ENCODE assay signal across 30 cellular contexts in genomic region chr20:62444286-62444685, GRCh38. TPM values are rescaled to one million over a fixed set of nuclear protein-coding genes. Genes with fewer than 3 reads are reported as not detected.
"Had no signal": no experiment of that assay in that cellular context is flagged by ENCODE, and none has a peak within 500 bp of the region (broad histone marks: within the 10 kb centered on the region; RNA-seq: fewer than 3 reads in every experiment).

No MANE protein-coding gene starts in this region.

- DNase-seq: stimulated activated CD4-positive, alpha-beta T cell treated with anti-CD3 and anti-CD28 coated beads, Interleukin-2, amount 100 ng/mL, for 48 hours; stimulated activated CD4-positive, alpha-beta T cell treated with anti-CD3 and anti-CD28 coated beads, Interleukin-4, amount 100 ng/mL, for 1 hour; stimulated activated CD4-positive, alpha-beta T cell treated with anti-CD3 and anti-CD28 coated beads, Interleukin-4, amount 100 ng/mL, for 24 hours; stimulated activated CD4-positive, alpha-beta T cell treated with anti-CD3 and anti-CD28 coated beads, Interleukin-4, amount 100 ng/mL, for 4 hours; stimulated activated CD8-positive, alpha-beta memory T cell treated with anti-CD3 and anti-CD28 coated beads, Interleukin-4, amount 100 ng/mL, for 48 hours; stimulated activated naive B cell treated with anti-CD40 and anti-IgM and Interleukin-4, amounts not matched to agents 10 μg/mL and 1 μg/mL and 100 μg/mL, for 72 hours; stimulated activated naive CD4-positive, alpha-beta T cell; stimulated activated naive CD4-positive, alpha-beta T cell treated with Interleukin-2 at 50 U/mL for 16 hours; stimulated activated naive CD8-positive, alpha-beta T cell treated with anti-CD3 and anti-CD28 coated beads, Interleukin-15, amount 100 ng/mL, for 72 hours; stimulated activated naive CD8-positive, alpha-beta T cell treated with anti-CD3 and anti-CD28 coated beads, Interleukin-15, Interleukin-2, amounts not matched to agents 100 U/mL and 50 U/mL, for 24 hours; stomach; substantia nigra; testis; thyroid gland; tibial artery; transverse colon; trophoblast cell; upper lobe of right lung; uterus had no signal

- H3K27ac Mint-ChIP-seq: stimulated activated effector memory CD8-positive, alpha-beta T cell treated with anti-CD3 and anti-CD28 coated beads, Interleukin-12 subunit alpha, Interleukin-12 subunit beta, amount 100 ng/mL, for 72 hours; stimulated activated memory B cell treated with anti-CD40 and anti-IgM and Interleukin-4, amounts not matched to agents 10 μg/mL and 1 μg/mL and 100 μg/mL, for 72 hours; stimulated activated naive B cell treated with anti-CD40 and anti-IgM and Interleukin-4, amounts not matched to agents 10 μg/mL and 1 μg/mL and 100 μg/mL, for 72 hours; stimulated activated naive CD8-positive, alpha-beta T cell treated with anti-CD3 and anti-CD28 coated beads, Interleukin-15, Interleukin-2, amounts not matched to agents 100 ng/mL and 50 ng/mL, for 24 hours had no signal

- H3K4me3 Mint-ChIP-seq: stimulated activated effector memory CD8-positive, alpha-beta T cell treated with anti-CD3 and anti-CD28 coated beads, Interleukin-12 subunit alpha, Interleukin-12 subunit beta, amount 100 ng/mL, for 72 hours; stimulated activated memory B cell treated with anti-CD40 and anti-IgM and Interleukin-4, amounts not matched to agents 10 μg/mL and 1 μg/mL and 100 μg/mL, for 72 hours; stimulated activated naive B cell treated with anti-CD40 and anti-IgM and Interleukin-4, amounts not matched to agents 10 μg/mL and 1 μg/mL and 100 μg/mL, for 72 hours; stimulated activated naive CD8-positive, alpha-beta T cell treated with anti-CD3 and anti-CD28 coated beads, Interleukin-15, amount 100 ng/mL, for 72 hours; stimulated activated naive CD8-positive, alpha-beta T cell treated with anti-CD3 and anti-CD28 coated beads, Interleukin-15, Interleukin-2, amounts not matched to agents 100 ng/mL and 50 ng/mL, for 24 hours; type B pancreatic cell had no signal

- H3K9me3 Mint-ChIP-seq: stimulated activated effector memory CD8-positive, alpha-beta T cell treated with anti-CD3 and anti-CD28 coated beads, Interleukin-12 subunit alpha, Interleukin-12 subunit beta, amount 100 ng/mL, for 72 hours; stimulated activated memory B cell treated with anti-CD40 and anti-IgM and Interleukin-4, amounts not matched to agents 10 μg/mL and 1 μg/mL and 100 μg/mL, for 72 hours; stimulated activated naive B cell treated with anti-CD40 and anti-IgM and Interleukin-4, amounts not matched to agents 10 μg/mL and 1 μg/mL and 100 μg/mL, for 72 hours; stimulated activated naive CD8-positive, alpha-beta T cell treated with anti-CD3 and anti-CD28 coated beads, Interleukin-15, amount 100 ng/mL, for 72 hours; stimulated activated naive CD8-positive, alpha-beta T cell treated with anti-CD3 and anti-CD28 coated beads, Interleukin-15, Interleukin-2, amounts not matched to agents 100 ng/mL and 50 ng/mL, for 24 hours; type B pancreatic cell had no signal

- H3K36me3 ChIP-seq: stomach, suprapubic skin, thoracic aorta, thyroid gland, tibial artery, tibial nerve, transverse colon, upper lobe of left lung, upper lobe of right lung, uterus, vagina had no signal

- H3K36me3 Mint-ChIP-seq: stimulated activated effector memory CD8-positive, alpha-beta T cell treated with anti-CD3 and anti-CD28 coated beads, Interleukin-12 subunit alpha, Interleukin-12 subunit beta, amount 100 ng/mL, for 72 hours; stimulated activated memory B cell treated with anti-CD40 and anti-IgM and Interleukin-4, amounts not matched to agents 10 μg/mL and 1 μg/mL and 100 μg/mL, for 72 hours; stimulated activated naive B cell treated with anti-CD40 and anti-IgM and Interleukin-4, amounts not matched to agents 10 μg/mL and 1 μg/mL and 100 μg/mL, for 72 hours; type B pancreatic cell had no signal

- H3K27me3 Mint-ChIP-seq: stimulated activated naive CD8-positive, alpha-beta T cell treated with anti-CD3 and anti-CD28 coated beads, Interleukin-15, Interleukin-2, amounts not matched to agents 100 ng/mL and 50 ng/mL, for 24 hours; type B pancreatic cell had no signal

- H3K27me3 ChIP-seq: testis, thyroid gland, upper lobe of right lung, uterus, vagina had no signal

- H3K9me3 ChIP-seq: stomach, suprapubic skin, testis, thoracic aorta, thyroid gland, tibial artery, tibial nerve, transverse colon, upper lobe of left lung, upper lobe of right lung, uterus, vagina had no signal

- H3K4me1 Mint-ChIP-seq: stimulated activated effector memory CD8-positive, alpha-beta T cell treated with anti-CD3 and anti-CD28 coated beads, Interleukin-12 subunit alpha, Interleukin-12 subunit beta, amount 100 ng/mL, for 72 hours; stimulated activated naive CD8-positive, alpha-beta T cell treated with anti-CD3 and anti-CD28 coated beads, Interleukin-15, amount 100 ng/mL, for 72 hours had no signal

- H3K4me3 ChIP-seq: stomach, suprapubic skin, testis, thoracic aorta, thyroid gland, tibial artery, tibial nerve, transverse colon, upper lobe of left lung, upper lobe of right lung, uterus, vagina had no signal

- ATAC-seq: stimulated activated effector memory CD8-positive, alpha-beta T cell treated with anti-CD3 and anti-CD28 coated beads, Interleukin-12 subunit alpha, Interleukin-12 subunit beta, amount 100 ng/mL, for 72 hours; stimulated activated memory B cell treated with anti-CD40 and anti-IgM and Interleukin-4, amounts not matched to agents 10 μg/mL and 1 μg/mL and 100 μg/mL, for 72 hours; stimulated activated naive B cell treated with anti-CD40 and anti-IgM and Interleukin-4, amounts not matched to agents 10 μg/mL and 1 μg/mL and 100 μg/mL, for 72 hours; stimulated activated naive CD8-positive, alpha-beta T cell treated with anti-CD3 and anti-CD28 coated beads, Interleukin-15, amount 100 ng/mL, for 72 hours; stimulated activated naive CD8-positive, alpha-beta T cell treated with anti-CD3 and anti-CD28 coated beads, Interleukin-15, Interleukin-2, amounts not matched to agents 100 U/mL and 50 U/mL, for 24 hours; upper lobe of right lung had no signal

- H3K27ac ChIP-seq: stomach, suprapubic skin, testis, thoracic aorta, thyroid gland, tibial artery, tibial nerve, transverse colon, upper lobe of left lung, upper lobe of right lung, uterus, vagina had no signal

- H3K4me1 ChIP-seq: stomach, suprapubic skin, testis, tibial artery, tibial nerve, transverse colon, upper lobe of left lung, upper lobe of right lung, uterus, vagina had no signal

RNA-seq across cellular contexts. Expression of gene RBBP8NL, which starts 16.9 kb away (rescaled TPM):
- total RNA-seq: subcutaneous adipose tissue, temporal lobe, thoracic aorta, tibial nerve had no signal

RNA-seq across cellular contexts. Expression of gene GATA5, which starts 31.5 kb away (rescaled TPM):
- total RNA-seq: subcutaneous adipose tissue, temporal lobe, transverse colon had no signal
